ENCODE assay signal across 10 cellular contexts in the genomic region with DNA sequence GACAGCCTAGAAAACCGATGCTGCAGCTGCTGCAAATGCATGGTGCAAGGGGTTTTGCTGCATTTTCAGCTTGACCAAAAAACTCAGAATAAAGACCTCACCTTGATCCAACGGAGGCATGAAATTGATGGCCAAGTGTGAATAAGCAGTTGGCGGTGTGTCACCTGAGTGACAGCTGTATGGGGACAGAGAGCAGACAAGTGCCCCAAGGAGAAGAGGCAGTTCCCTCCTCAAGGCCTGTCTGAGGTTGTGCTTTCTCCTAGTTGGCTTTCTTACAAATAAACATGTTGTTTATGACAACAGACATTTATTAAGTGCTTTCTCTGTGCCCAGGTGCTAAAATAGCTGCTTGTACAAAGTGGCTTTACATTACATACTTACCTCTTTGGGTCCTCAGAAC. TPM values are rescaled to one million over a fixed set of nuclear protein-coding genes. Genes with fewer than 3 reads are reported as not detected.
"Had no signal": no experiment of that assay in that cellular context is flagged by ENCODE, and none has a peak within 500 bp of the region (broad histone marks: within the 10 kb centered on the region; RNA-seq: fewer than 3 reads in every experiment).

No MANE protein-coding gene starts in this region.

- H3K27ac ChIP-seq: HL-60 had no signal

- H3K36me3 ChIP-seq: HAP-1 had no signal

- H3K4me1 Mint-ChIP-seq: IgD-negative memory B cell had no signal

- ATAC-seq: HCT116, HepG2 had no signal

- H3K36me3 Mint-ChIP-seq: IgD-negative memory B cell had no signal

- H3K4me3 ChIP-seq: HAP-1 had no signal

- DNase-seq: GOT3, H7, HFFc6 had no signal

- H3K9me3 ChIP-seq: HAP-1 had no signal

- H3K4me1 ChIP-seq: HAP-1 had no signal

- H3K4me3 Mint-ChIP-seq: HFFc6, IgD-negative memory B cell had no signal

- H3K27ac Mint-ChIP-seq: HFFc6, IgD-negative memory B cell had no signal

RNA-seq across cellular contexts. Expression of gene PGPEP1L, which starts 10.3 kb away (rescaled TPM):
- total RNA-seq: H4, H7, HepG2, HFFc6, HT1080 had no signal
- polyA plus RNA-seq: HepG2, IgD-negative memory B cell had no signal
